9 cellular contexts compared by ENCODE assay signal in the genomic region with DNA sequence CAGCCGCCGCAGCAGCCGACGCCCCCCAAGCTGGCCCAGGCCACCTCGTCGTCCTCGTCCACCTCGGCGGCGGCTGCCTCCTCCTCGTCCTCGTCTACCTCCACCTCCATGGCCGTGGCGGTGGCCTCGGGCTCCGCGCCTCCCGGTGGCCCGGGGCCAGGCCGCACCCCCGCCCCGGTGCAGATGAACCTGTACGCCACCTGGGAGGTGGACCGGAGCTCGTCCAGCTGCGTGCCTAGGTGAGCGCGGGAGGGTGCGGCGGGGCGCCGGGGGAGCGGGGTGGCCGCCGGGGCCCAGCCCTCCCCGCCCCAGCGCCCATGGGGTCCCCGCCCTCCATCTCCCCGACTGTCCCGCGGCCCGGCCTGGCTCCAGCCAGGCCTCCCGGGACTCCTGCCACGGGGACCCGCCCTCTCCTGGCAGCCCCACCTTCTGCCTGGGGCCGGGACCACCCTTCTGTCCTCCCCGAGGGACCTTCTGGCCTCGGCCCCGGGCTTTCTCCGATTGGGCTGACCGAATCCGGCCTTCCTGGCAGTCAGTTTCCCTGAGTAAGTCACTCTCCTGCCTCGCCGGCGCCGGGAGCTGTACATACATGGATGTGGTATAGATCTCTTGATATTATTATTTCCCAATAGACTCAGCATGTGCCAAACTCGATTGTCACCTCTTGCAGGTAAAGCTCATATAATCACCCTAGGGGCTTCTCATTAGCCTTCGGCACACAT. TPM values are rescaled to one million over a fixed set of nuclear protein-coding genes. Genes with fewer than 3 reads are reported as not detected.
DNase-seq lines count a peak whose midpoint lies in the region; ATAC-seq and TF ChIP-seq lines count a peak whose summit lies in the region.
"Had no signal": no experiment of that assay in that cellular context is flagged by ENCODE, and none has a peak within 500 bp of the region (broad histone marks: within the 10 kb centered on the region; RNA-seq: fewer than 3 reads in every experiment).

No MANE protein-coding gene starts in this region.

- peaks cover 51% of the 10 kb centered on the region for H3K36me3 ChIP-seq in HUES64 (ENCODE audit: insufficient read depth, low read length)
- peaks cover 20% of the 10 kb centered on the region for H3K36me3 ChIP-seq in cardiac muscle cell
- no peaks in the 10 kb centered on the region for H3K36me3 ChIP-seq in parathyroid adenoma (ENCODE audit: control insufficient read depth, insufficient read depth, low read length)

- no peaks in the 10 kb centered on the region for H3K9me3 Mint-ChIP-seq in activated naive CD4-positive, alpha-beta T cell treated with anti-CD3 and anti-CD28 coated beads, Interleukin-2, amount 50 U/mL, for 72 hours

- peaks cover 46 to 62% of the 10 kb centered on the region in 2 donors for H3K36me3 Mint-ChIP-seq in activated naive CD4-positive, alpha-beta T cell treated with anti-CD3 and anti-CD28 coated beads, Interleukin-2, amount 50 U/mL, for 72 hours

- H3K4me2 ChIP-seq in parathyroid adenoma (ENCODE audit: low read length) = peak overlapping the region; percentile 41

- H3K27ac ChIP-seq in HUES64 (ENCODE audit: low read depth, low read length) (no peak overlapping the region), cardiac muscle cell (peak overlapping the region; percentile 69), parathyroid adenoma (peak overlapping the region; percentile 66)

- H3K9ac ChIP-seq in HUES64 (ENCODE audit: low read depth, low read length) (peak overlapping the region; percentile 74), parathyroid adenoma (peak overlapping the region; percentile 53)

- H3K9me3 ChIP-seq in HUES64 (ENCODE audit: insufficient read depth, low read depth, low read length) (no peaks in the 10 kb centered on the region), cardiac muscle cell (ENCODE audit: low read depth) (no peaks in the 10 kb centered on the region), parathyroid adenoma (ENCODE audit: control insufficient read depth, low read length) (no peaks in the 10 kb centered on the region)

- H3K79me2 ChIP-seq in parathyroid adenoma = no peaks in the 10 kb centered on the region

- peaks cover 11% of the 10 kb centered on the region for H3K4me1 ChIP-seq in HUES64 (ENCODE audit: insufficient read depth, low read length)
- peaks cover 24% of the 10 kb centered on the region for H3K4me1 ChIP-seq in cardiac muscle cell (ENCODE audit: low read depth)
- H3K4me1 ChIP-seq in parathyroid adenoma = peaks cover 6% of the 10 kb centered on the region

- WGBS in HUES64 = 3% methylated on average over 58 of the region's 58 CpGs

- H3K27me3 ChIP-seq in HUES64 (ENCODE audit: insufficient read depth, low read length) = no peaks in the 10 kb centered on the region
- no peaks in the 10 kb centered on the region for H3K27me3 ChIP-seq in cardiac muscle cell
- H3K27me3 ChIP-seq in parathyroid adenoma (ENCODE audit: control insufficient read depth, insufficient read depth, low read length) = no peaks in the 10 kb centered on the region

- peak; percentile 13 for ATAC-seq in GM19035 (IDR thresholded peaks at IDR 0.05; ENCODE audit: unreplicated experiment)
- peak in 1 of 2 donors; percentile 2 for ATAC-seq in activated naive CD4-positive, alpha-beta T cell treated with anti-CD3 and anti-CD28 coated beads, Interleukin-2, amount 50 U/mL, for 72 hours
- no peak for ATAC-seq in GM21717 (IDR thresholded peaks at IDR 0.05; ENCODE audit: unreplicated experiment)

- H3K4me3 ChIP-seq in HUES64 (ENCODE audit: low read length) (peak overlapping the region; percentile 71), cardiac muscle cell (peak overlapping the region; percentile 87), parathyroid adenoma (ENCODE audit: low read depth, low read length) (peak overlapping the region; percentile 51)

- TF ChIP-seq CTCF in cardiac muscle cell (IDR thresholded peaks at IDR 0.05; ENCODE audit: low read depth, low read length) (no peak), parathyroid adenoma (IDR thresholded peaks at IDR 0.05) (no peak)

- peak overlapping the region; percentile 74 for H2AFZ ChIP-seq in parathyroid adenoma

- peak overlapping the region; percentile 92 to 97 for H3K27ac Mint-ChIP-seq in activated naive CD4-positive, alpha-beta T cell treated with anti-CD3 and anti-CD28 coated beads, Interleukin-2, amount 50 U/mL, for 72 hours

- DNase-seq in AG20443 (ENCODE audit: low spot score) = peak; percentile 61
- no peak for DNase-seq in activated naive CD4-positive, alpha-beta T cell treated with anti-CD3 and anti-CD28 coated beads, Interleukin-2, amount 50 U/mL, for 72 hours (ENCODE audit: low spot score in 2 of 2)
- peak; percentile 51 to 57 for DNase-seq in cardiac muscle cell (ENCODE audit: low read depth in 1 of 2, low spot score in 1 of 2)
- DNase-seq in DMS79 (lab: John Stamatoyannopoulos, UW) = no peak

RNA-seq across cellular contexts. Expression of a gene that starts 0.7 kb away (rescaled TPM):
- 14.7 TPM for polyA plus RNA-seq in HUES64 (2013, experiment 1 of 2)
- 17.3 TPM for polyA plus RNA-seq in HUES64 (2013, experiment 2 of 2)
- total RNA-seq in activated naive CD4-positive, alpha-beta T cell treated with anti-CD3 and anti-CD28 coated beads, Interleukin-2, amount 50 U/mL, for 72 hours = 100 to 1,000 TPM; 124 TPM
- 62.1 and 62.6 TPM in 2 replicates for total RNA-seq in cardiac muscle cell
- 61.6 and 97.8 TPM in 2 replicates for polyA plus RNA-seq in cardiac muscle cell

RNA-seq across cellular contexts. Expression of a gene that starts 18.6 kb away (rescaled TPM):
- 173 TPM for polyA plus RNA-seq in HUES64 (2013, experiment 1 of 2)
- polyA plus RNA-seq in HUES64 (2013, experiment 2 of 2) = 185 TPM
- total RNA-seq in activated naive CD4-positive, alpha-beta T cell treated with anti-CD3 and anti-CD28 coated beads, Interleukin-2, amount 50 U/mL, for 72 hours = 100 to 1,000 TPM; 236 to 246 TPM
- 196 and 210 TPM in 2 replicates for total RNA-seq in cardiac muscle cell
- 184 and 189 TPM in 2 replicates for polyA plus RNA-seq in cardiac muscle cell

RNA-seq across cellular contexts. Expression of a gene that starts 21.8 kb away (rescaled TPM):
- 14.0 TPM for polyA plus RNA-seq in HUES64 (2013, experiment 1 of 2)
- 16.0 TPM for polyA plus RNA-seq in HUES64 (2013, experiment 2 of 2)
- total RNA-seq in activated naive CD4-positive, alpha-beta T cell treated with anti-CD3 and anti-CD28 coated beads, Interleukin-2, amount 50 U/mL, for 72 hours = 1 to 10 TPM in 1 of 2 donors, under 1 TPM in 1; 0.14 to 1.1 TPM
- total RNA-seq in cardiac muscle cell = 25.5 and 38.6 TPM in 2 replicates
- 14.8 and 22.3 TPM in 2 replicates for polyA plus RNA-seq in cardiac muscle cell
- total RNA-seq: HT1080 had no signal

RNA-seq across cellular contexts. Expression of a gene that starts 44.5 kb away (rescaled TPM):
- not detected for polyA plus RNA-seq in HUES64 (2013, experiment 1 of 2)
- polyA plus RNA-seq in HUES64 (2013, experiment 2 of 2) = not detected
- total RNA-seq in activated naive CD4-positive, alpha-beta T cell treated with anti-CD3 and anti-CD28 coated beads, Interleukin-2, amount 50 U/mL, for 72 hours = under 1 TPM in 1 of 2 donors, not detected in 1; 0.80 TPM
- total RNA-seq in cardiac muscle cell = not detected in 2 replicates
- polyA plus RNA-seq in cardiac muscle cell = not detected in 2 replicates

RNA-seq across cellular contexts. Expression of a gene that starts 59.0 kb away (rescaled TPM):
- not detected for polyA plus RNA-seq in HUES64 (2013, experiment 1 of 2)
- polyA plus RNA-seq in HUES64 (2013, experiment 2 of 2) = not detected
- under 1 TPM in 1 of 2 donors, not detected in 1; 0.43 TPM for total RNA-seq in activated naive CD4-positive, alpha-beta T cell treated with anti-CD3 and anti-CD28 coated beads, Interleukin-2, amount 50 U/mL, for 72 hours
- not detected in 2 replicates for total RNA-seq in cardiac muscle cell
- not detected in 2 replicates for polyA plus RNA-seq in cardiac muscle cell
- total RNA-seq: HT1080 had no signal

Comparison
In these comparisons a context has a peak if more than half of its experiments do, and no peak if none do; other contexts are left out.
1. DNase-seq: peak in AG20443 (single experiment) and cardiac muscle cell (2 of 2); none in activated naive CD4-positive, alpha-beta T cell treated with anti-CD3 and anti-CD28 coated beads, Interleukin-2, amount 50 U/mL, for 72 hours (0 of 2) and DMS79 (single experiment).
2. RNA of a gene that starts 21.8 kb away (total RNA-seq): 25.5 to 38.6 TPM in cardiac muscle cell; 0.14 to 1.1 TPM in activated naive CD4-positive, alpha-beta T cell treated with anti-CD3 and anti-CD28 coated beads, Interleukin-2, amount 50 U/mL, for 72 hours; every median in the first group is over 10 times any median in the second.
3. Peak in every context shown above with its lines, with median percentiles within 50 percentile points of each other: H3K4me3 ChIP-seq.